ENCODE assay signal across 1 cellular context in the genomic region with DNA sequence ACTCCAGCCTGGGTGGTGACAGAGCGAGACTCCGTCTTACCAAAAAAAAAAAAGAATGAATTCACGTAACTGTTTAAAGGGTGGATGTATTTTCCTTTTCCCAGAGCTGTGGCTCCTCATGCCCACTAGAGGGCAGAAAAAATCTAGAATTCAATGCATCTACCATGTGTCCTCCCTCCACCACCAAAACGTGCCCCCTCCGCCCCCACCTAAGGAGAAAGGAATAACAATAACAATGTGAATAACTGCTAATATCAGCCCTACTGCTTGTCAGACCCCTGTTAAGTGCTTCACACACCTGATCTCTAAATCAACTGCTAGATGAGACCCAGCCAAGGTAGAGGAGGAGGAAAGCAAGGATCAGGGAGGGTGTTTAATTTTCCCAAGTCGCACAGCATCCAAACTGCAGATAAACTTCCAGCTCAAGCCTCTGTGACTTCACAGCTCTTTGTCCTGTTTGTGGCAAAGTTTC.
A peak's percentile ranks its signal among the peaks of the same experiment; 100 is the strongest.
TF ChIP-seq lines count a peak whose summit lies in the region.

No MANE protein-coding gene starts in this region.

TF ChIP-seq in HepG2, 621 proteins besides CTCF, POLR2A, EP300 and RAD21 (continued from another document):
- TF ChIP-seq, protein P1, sequence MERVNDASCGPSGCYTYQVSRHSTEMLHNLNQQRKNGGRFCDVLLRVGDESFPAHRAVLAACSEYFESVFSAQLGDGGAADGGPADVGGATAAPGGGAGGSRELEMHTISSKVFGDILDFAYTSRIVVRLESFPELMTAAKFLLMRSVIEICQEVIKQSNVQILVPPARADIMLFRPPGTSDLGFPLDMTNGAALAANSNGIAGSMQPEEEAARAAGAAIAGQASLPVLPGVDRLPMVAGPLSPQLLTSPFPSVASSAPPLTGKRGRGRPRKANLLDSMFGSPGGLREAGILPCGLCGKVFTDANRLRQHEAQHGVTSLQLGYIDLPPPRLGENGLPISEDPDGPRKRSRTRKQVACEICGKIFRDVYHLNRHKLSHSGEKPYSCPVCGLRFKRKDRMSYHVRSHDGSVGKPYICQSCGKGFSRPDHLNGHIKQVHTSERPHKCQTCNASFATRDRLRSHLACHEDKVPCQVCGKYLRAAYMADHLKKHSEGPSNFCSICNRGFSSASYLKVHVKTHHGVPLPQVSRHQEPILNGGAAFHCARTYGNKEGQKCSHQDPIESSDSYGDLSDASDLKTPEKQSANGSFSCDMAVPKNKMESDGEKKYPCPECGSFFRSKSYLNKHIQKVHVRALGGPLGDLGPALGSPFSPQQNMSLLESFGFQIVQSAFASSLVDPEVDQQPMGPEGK (CRISPR knock-in tag; IDR thresholded peaks at IDR 0.05): peak; percentile 59; the same call in 1 of the 2 replicates
